Comparison of ENCODE assay signal across 24 cellular contexts in genomic region chr20:38159949-38160756, GRCh38. TPM values are rescaled to one million over a fixed set of nuclear protein-coding genes. Genes with fewer than 3 reads are reported as not detected.
A peak's percentile ranks its signal among the peaks of the same experiment; 100 is the strongest.
DNase-seq lines count a peak whose midpoint lies in the region; ATAC-seq and TF ChIP-seq lines count a peak whose summit lies in the region.
"Had no signal": no experiment of that assay in that cellular context is flagged by ENCODE, and none has a peak within 500 bp of the region (broad histone marks: within the 10 kb centered on the region; RNA-seq: fewer than 3 reads in every experiment).

No MANE protein-coding gene starts in this region.

- no peak overlapping the region for H3K23ac ChIP-seq in mesenchymal stem cell (ENCODE audit: low read length in 2 of 2)

- no peaks in the 10 kb centered on the region for H3K9me3 ChIP-seq in heart left ventricle
- no peaks in the 10 kb centered on the region for H3K9me3 ChIP-seq in esophagus (ENCODE audit: control insufficient read depth in 2 of 2, insufficient read depth in 1 of 2, low read depth in 1 of 2, low read length in 1 of 2)
- H3K9me3 ChIP-seq in mesenchymal stem cell (ENCODE audit: control insufficient read depth, low read length): no peaks in the 10 kb centered on the region
- no peaks in the 10 kb centered on the region for H3K9me3 ChIP-seq in vagina

- H4K8ac ChIP-seq in mesenchymal stem cell (ENCODE audit: low read length): peak overlapping the region; percentile 10

- H2AK5ac ChIP-seq in mesenchymal stem cell (ENCODE audit: low read length, severe bottlenecking): no peak overlapping the region

- intact Hi-C loops in heart left ventricle (cut with DNase I): loop anchor here in 5 of 10 donors (5.0 to 10.0 kb wide), 4 partner anchors 33 to 83 kb away; no protein-coding TSS in a partner anchor
- intact Hi-C loops in Right ventricle myocardium inferior (cut with DNase I): loop anchor here (5.0 kb wide), 1 partner anchor 173 kb away; no protein-coding TSS in a partner anchor
- intact Hi-C loops in vagina (cut with DNase I): no loop called here

- no peak overlapping the region for H3K9ac ChIP-seq in mesenchymal stem cell (ENCODE audit: low read length)
- H3K9ac ChIP-seq: parathyroid adenoma had no signal

- DNase-seq in heart left ventricle: peak in 1 of 5 donors; percentile 22
- DNase-seq in Right ventricle myocardium inferior (ENCODE audit: missing footprints): no peak
- DNase-seq in mesenchymal stem cell: no peak
- DNase-seq in vagina (ENCODE audit: extremely low spot score in 2 of 2): no peak
- DNase-seq in activated naive CD4-positive, alpha-beta T cell (lab: John Stamatoyannopoulos, UW): no peak
- no peak for DNase-seq in NCI-H2029 (lab: John Stamatoyannopoulos, UW)
- no peak for DNase-seq in Kasumi-1 (lab: John Stamatoyannopoulos, UW)
- DNase-seq: activated CD8-positive, alpha-beta memory T cell treated with anti-CD3 and anti-CD28 coated beads, Interleukin-2, amount 10 ng/mL, durations not matched to agents 7 days and 5 days; DMS 273 treated with DMSO at 0.1 percent for 48 hours; effector memory CD4-positive, alpha-beta T cell; GDM1; HFFc6; left colon; naive B cell; NCI-H1105; NCI-H69; stimulated activated CD4-positive, alpha-beta T cell treated with anti-CD3 and anti-CD28 coated beads, Interleukin-4, amount 100 ng/mL, for 1 hour; substantia nigra; T1000 had no signal

- peak overlapping the region; percentile 39 for H2BK15ac ChIP-seq in mesenchymal stem cell (ENCODE audit: low read depth, poor library complexity, severe bottlenecking)

- H3K79me1 ChIP-seq in mesenchymal stem cell (replicated peaks; ENCODE audit: low read length, poor library complexity, severe bottlenecking): no peaks in the 10 kb centered on the region

- 71 to 79% (median 74%) methylated on average over 8 of the region's 8 CpGs for WGBS in heart left ventricle, 4 donors
- 88 to 89% methylated on average over 8 of the region's 8 CpGs for WGBS in esophagus, 2 donors
- 87% methylated on average over 8 of the region's 8 CpGs for WGBS in mesenchymal stem cell

- no peak overlapping the region for H2BK120ac ChIP-seq in mesenchymal stem cell (ENCODE audit: low read depth, low read length)

- H2BK12ac ChIP-seq in mesenchymal stem cell (ENCODE audit: low read length in 2 of 2): no peak overlapping the region

- H2BK5ac ChIP-seq in mesenchymal stem cell (ENCODE audit: low read depth, low read length, poor library complexity, severe bottlenecking): no peak overlapping the region

- H3K4ac ChIP-seq in mesenchymal stem cell (ENCODE audit: low read depth in 1 of 2, low read length in 2 of 2): no peak overlapping the region

- H3K27me3 ChIP-seq in heart left ventricle: no peaks in the 10 kb centered on the region
- H3K27me3 ChIP-seq in esophagus (ENCODE audit: control insufficient read depth in 1 of 2, insufficient read depth in 2 of 2, low read length in 2 of 2): no peaks in the 10 kb centered on the region
- H3K27me3 ChIP-seq in mesenchymal stem cell (ENCODE audit: control insufficient read depth in 1 of 2, insufficient read depth in 1 of 2, low read length in 2 of 2): peaks cover 0 to 5% of the 10 kb centered on the region in 2 experiments
- no peaks in the 10 kb centered on the region for H3K27me3 ChIP-seq in vagina

- no peak overlapping the region for H3K14ac ChIP-seq in mesenchymal stem cell (ENCODE audit: low read length in 2 of 2)

- ATAC-seq in heart left ventricle: no peak
- no peak for ATAC-seq in Right ventricle myocardium inferior
- ATAC-seq: activated CD8-positive, alpha-beta memory T cell treated with anti-CD3 and anti-CD28 coated beads, Interleukin-2, amount 10 ng/mL, durations not matched to agents 7 days and 5 days; left colon had no signal

- H3K4me2 ChIP-seq in mesenchymal stem cell (ENCODE audit: low read length, poor library complexity, severe bottlenecking): no peak overlapping the region

- H3K4me3 ChIP-seq in heart left ventricle (peak overlapping the region in 1 of 12 donors; percentile 6), esophagus (ENCODE audit: low read depth in 1 of 2, low read length in 2 of 2) (no peak overlapping the region), mesenchymal stem cell (ENCODE audit: insufficient read depth in 1 of 2, low read depth in 1 of 2, low read length in 2 of 2) (no peak overlapping the region), vagina (no peak overlapping the region)
- H3K4me3 ChIP-seq: skin epidermis had no signal

- TF ChIP-seq POLR2A in heart left ventricle (IDR thresholded peaks at IDR 0.05): no peak
- TF ChIP-seq POLR2A in vagina (IDR thresholded peaks at IDR 0.05): no peak

- H3K36me3 ChIP-seq in heart left ventricle (peaks cover 0 to 57% (median 34%) of the 10 kb centered on the region in 9 donors), esophagus (ENCODE audit: control insufficient read depth in 2 of 2, insufficient read depth in 2 of 2, low read length in 1 of 2) (no peaks in the 10 kb centered on the region), mesenchymal stem cell (ENCODE audit: control insufficient read depth in 1 of 2, insufficient read depth in 2 of 2, low read depth in 1 of 2, low read length in 2 of 2) (peaks cover 0 to 4% of the 10 kb centered on the region in 2 experiments), vagina (no peaks in the 10 kb centered on the region)

- H3K27ac ChIP-seq in heart left ventricle (peak overlapping the region; percentile 83 to 96 (median 91)), esophagus (ENCODE audit: low read depth in 2 of 2, low read length in 1 of 2) (peak overlapping the region; percentile 13 to 33), mesenchymal stem cell (ENCODE audit: low read length, poor library complexity, severe bottlenecking) (no peak overlapping the region), vagina (peak overlapping the region; percentile 33)
- H3K27ac ChIP-seq: C4-2B, parathyroid adenoma, skin epidermis had no signal

- no peak overlapping the region for H4K91ac ChIP-seq in mesenchymal stem cell (ENCODE audit: low read length)

- TF ChIP-seq CTCF in heart left ventricle (IDR thresholded peaks at IDR 0.05): no peak
- TF ChIP-seq CTCF in vagina (IDR thresholded peaks at IDR 0.05): no peak

- H3K18ac ChIP-seq in mesenchymal stem cell (ENCODE audit: low read depth in 1 of 2, low read length in 2 of 2): no peak overlapping the region

- no peak overlapping the region for H2AFZ ChIP-seq in mesenchymal stem cell (ENCODE audit: low read depth, low read length)
- H2AFZ ChIP-seq: parathyroid adenoma had no signal

- peaks cover 14 to 96% (median 73%) of the 10 kb centered on the region in 12 donors for H3K4me1 ChIP-seq in heart left ventricle
- peaks cover 2 to 4% of the 10 kb centered on the region in 2 donors for H3K4me1 ChIP-seq in esophagus (ENCODE audit: control insufficient read depth in 2 of 2, insufficient read depth in 2 of 2, low read length in 1 of 2)
- peaks cover 12% of the 10 kb centered on the region for H3K4me1 ChIP-seq in mesenchymal stem cell (ENCODE audit: control insufficient read depth, insufficient read depth, low read depth, low read length)
- H3K4me1 ChIP-seq in vagina: peaks cover 58% of the 10 kb centered on the region
- H3K4me1 ChIP-seq: parathyroid adenoma had no signal

RNA-seq across cellular contexts. Expression of gene TGM2, which starts 4.9 kb away (rescaled TPM):
- total RNA-seq in heart left ventricle (1,000 to 10,000 TPM in 1 of 9 donors, 100 to 1,000 TPM in 8; 271 to 1,146 (median 567) TPM), Right ventricle myocardium inferior (581 TPM), vagina (92.8 TPM)
- polyA plus RNA-seq in heart left ventricle (100 to 1,000 TPM; 211 to 972 TPM), esophagus (1 to 10 TPM; 5.1 to 8.6 TPM)
- polyA plus RNA-seq in mesenchymal stem cell (2013, experiment 1 of 2): 537 TPM
- polyA plus RNA-seq in mesenchymal stem cell (2013, experiment 2 of 2): 530 TPM
- total RNA-seq: OCI-LY7 had no signal
